ENCODE assay signal across 2 cellular contexts in genomic region chr2:131009713-131010475, GRCh38.
TF ChIP-seq lines count a peak whose summit lies in the region.

No MANE protein-coding gene starts in this region.

TF ChIP-seq in A549, 52 proteins besides CTCF, POLR2A, EP300 and RAD21 (continued from another document):
- no peak for TF ChIP-seq HMGXB4 (CRISPR knock-in tag; IDR thresholded peaks at IDR 0.05; ENCODE audit: borderline replicate concordance)
- no peak for TF ChIP-seq TP53 (CRISPR knock-in tag; IDR thresholded peaks at IDR 0.05)
- TF ChIP-seq RCOR1 (IDR thresholded peaks at IDR 0.05; ENCODE audit: low read depth, low read length) = no peak
- TF ChIP-seq POLR2AphosphoS2 (conservative IDR thresholded peaks at IDR 0.05; ENCODE audit: low read length) = no peak
- TF ChIP-seq NFE2L2 (conservative IDR thresholded peaks at IDR 0.05; ENCODE audit: low read length) = no peak
- TF ChIP-seq RNF2 (IDR thresholded peaks at IDR 0.05; ENCODE audit: borderline replicate concordance, low read depth) = peak; percentile 78; the same call in 1 of the 2 replicates
- no peak for TF ChIP-seq HOXB5 (CRISPR knock-in tag; IDR thresholded peaks at IDR 0.05)
- no peak for TF ChIP-seq ZSCAN20 (CRISPR knock-in tag; IDR thresholded peaks at IDR 0.05)
- TF ChIP-seq ESRRA (IDR thresholded peaks at IDR 0.05; ENCODE audit: borderline replicate concordance, low read length) = no peak
- TF ChIP-seq CBX8 (IDR thresholded peaks at IDR 0.05) = peak; percentile 80; the same call in 1 of the 2 replicates

TF ChIP-seq in HepG2, 621 proteins besides CTCF, POLR2A, EP300 and RAD21 (continued from another document):
- no peak for TF ChIP-seq ZBTB39 (CRISPR knock-in tag; IDR thresholded peaks at IDR 0.05)
- TF ChIP-seq SMARCC2 (IDR thresholded peaks at IDR 0.05) = no peak
- no peak for TF ChIP-seq MXD1 (CRISPR knock-in tag; IDR thresholded peaks at IDR 0.05)
- no peak for TF ChIP-seq ZFP62 (CRISPR knock-in tag; IDR thresholded peaks at IDR 0.05)
- TF ChIP-seq TFDP1 (CRISPR knock-in tag; IDR thresholded peaks at IDR 0.05; ENCODE audit: borderline replicate concordance) = no peak
- TF ChIP-seq ZNF414 (CRISPR knock-in tag; IDR thresholded peaks at IDR 0.05) = no peak
- no peak for TF ChIP-seq CBX1 (IDR thresholded peaks at IDR 0.05; ENCODE audit: low read depth)
- TF ChIP-seq ZNF740 (CRISPR knock-in tag; IDR thresholded peaks at IDR 0.05) = no peak
- no peak for TF ChIP-seq ZBTB1 (CRISPR knock-in tag; IDR thresholded peaks at IDR 0.05; ENCODE audit: borderline replicate concordance)
- no peak for TF ChIP-seq HNRNPUL1 (IDR thresholded peaks at IDR 0.05; ENCODE audit: low read depth, low read length)
- no peak for TF ChIP-seq BORCS8-MEF2B (CRISPR knock-in tag; IDR thresholded peaks at IDR 0.05)
